10 cellular contexts compared by ENCODE assay signal in genomic region chr20:43409041-43409913, GRCh38. TPM values are rescaled to one million over a fixed set of nuclear protein-coding genes. Genes with fewer than 3 reads are reported as not detected.
A peak's percentile ranks its signal among the peaks of the same experiment; 100 is the strongest.
DNase-seq lines count a peak whose midpoint lies in the region; ATAC-seq and TF ChIP-seq lines count a peak whose summit lies in the region.
"Had no signal": no experiment of that assay in that cellular context is flagged by ENCODE, and none has a peak within 500 bp of the region (broad histone marks: within the 10 kb centered on the region; RNA-seq: fewer than 3 reads in every experiment).

No MANE protein-coding gene starts in this region.

- H3K23ac ChIP-seq in H9 (ENCODE audit: insufficient read length, low read depth, low read length), result no peak overlapping the region

- DNase-seq in Caco-2 (peak; percentile 56 to 64), H9 (peak; percentile 70), OCI-M1 (lab: John Stamatoyannopoulos, UW) (peak; percentile 45), fibroblast of pulmonary artery (ENCODE audit: low read depth) (peak; percentile 73), NK-92 (lab: John Stamatoyannopoulos, UW; ENCODE audit: unreplicated experiment) (no peak)

- H3K4me3 ChIP-seq in Caco-2 (ENCODE audit: low read depth, low read length) (no peak overlapping the region), fibroblast of pulmonary artery (replicated peaks; ENCODE audit: low read depth, low read length) (no peak overlapping the region)
- H3K4me3 ChIP-seq: SJSA1 had no signal

- CTCF ChIA-PET in Caco-2 (lab: Charles Lee), result interaction anchor here (0.6 to 1.4 kb wide), 16 partner anchors 11 to 1675 kb away, joined by 3 to 8 read pairs (median 3); no protein-coding TSS in a partner anchor

- ATAC-seq in GM21723 (IDR thresholded peaks at IDR 0.05; ENCODE audit: unreplicated experiment), result no peak
- ATAC-seq in GM21390 (IDR thresholded peaks at IDR 0.05; ENCODE audit: unreplicated experiment), result no peak
- ATAC-seq in HG02938 (IDR thresholded peaks at IDR 0.05; ENCODE audit: unreplicated experiment), result no peak

- intact Hi-C loops in Caco-2 (cut with micrococcal nuclease; ENCODE audit: unreplicated experiment), result loop anchor here (1.0 to 10.0 kb wide), 3 partner anchors 222 to 1671 kb away; no protein-coding TSS in a partner anchor

- no peak overlapping the region for H3K4me2 ChIP-seq in H9 (ENCODE audit: insufficient read depth, insufficient read length, low read length)

- TF ChIP-seq CTCF in Caco-2 (IDR thresholded peaks at IDR 0.05; ENCODE audit: insufficient read depth in 1 of 2, low read depth in 1 of 2, low read length in 1 of 2, severe bottlenecking in 1 of 2, unreplicated experiment in 1 of 2), result peak; percentile 87 to 91
- TF ChIP-seq CTCF in H9 (conservative IDR thresholded peaks at IDR 0.05), result peak; percentile 92
- peak; percentile 80 for TF ChIP-seq CTCF in fibroblast of pulmonary artery (IDR thresholded peaks at IDR 0.05; ENCODE audit: low read length, missing control alignments)

- no peak overlapping the region for H2AK5ac ChIP-seq in H9 (ENCODE audit: insufficient read length, low read length)

- H3K4ac ChIP-seq in H9 (ENCODE audit: low read depth, low read length), result no peak overlapping the region

- H3K79me1 ChIP-seq in H9 (ENCODE audit: insufficient read depth, low read depth, low read length, poor library complexity, severe bottlenecking), result no peaks in the 10 kb centered on the region

- H3K36me3 Mint-ChIP-seq in Caco-2 (ENCODE audit: insufficient read depth, unreplicated experiment) (no peaks in the 10 kb centered on the region), H9 (ENCODE audit: insufficient read depth in 1 of 3, low read depth in 3 of 3) (peaks cover 2 to 20% (median 6%) of the 10 kb centered on the region in 3 experiments; a peak in 6 of 7 replicates)

- no peaks in the 10 kb centered on the region for H4K20me1 ChIP-seq in H9 (ENCODE audit: control insufficient read depth, insufficient read depth, insufficient read length)

- H2BK20ac ChIP-seq in H9 (ENCODE audit: low read depth, low read length, poor library complexity, severe bottlenecking), result no peak overlapping the region

- no peak overlapping the region for H4K8ac ChIP-seq in H9 (replicated peaks; ENCODE audit: insufficient read length, low read depth, low read length)

- POLR2A ChIA-PET in Caco-2 (lab: Charles Lee), result interaction anchor here (0.7 kb wide), 1 partner anchor 21 kb away, joined by 3 read pairs; no protein-coding TSS in a partner anchor

- no peak overlapping the region for H3K27ac ChIP-seq in H9 (ENCODE audit: insufficient read length, low read depth, low read length)
- H3K27ac ChIP-seq: neutrophil, SJSA1 had no signal

- no peak overlapping the region for H3K56ac ChIP-seq in H9 (ENCODE audit: insufficient read length, low read depth, low read length)

- no peak overlapping the region for H4K91ac ChIP-seq in H9 (ENCODE audit: insufficient read length, low read depth, low read length)

- H3K27me3 Mint-ChIP-seq in Caco-2 (ENCODE audit: insufficient read depth, unreplicated experiment) (peaks cover 15% of the 10 kb centered on the region), H9 (ENCODE audit: low read depth) (peaks cover 28% of the 10 kb centered on the region)

- no peaks in the 10 kb centered on the region for H3K23me2 ChIP-seq in H9 (ENCODE audit: insufficient read length, low read depth, low read length, poor library complexity, severe bottlenecking)

- no peak overlapping the region for H2BK120ac ChIP-seq in H9 (ENCODE audit: low read depth, low read length, poor library complexity, severe bottlenecking)

- no peak overlapping the region for H2BK12ac ChIP-seq in H9 (ENCODE audit: insufficient read length, low read depth, low read length)

- WGBS in H9 (ENCODE audit: extremely low coverage, insufficient read length, low lambda C conversion rate), result no CpG with 5 or more reads among the region's 12 CpGs

- no peaks in the 10 kb centered on the region for H3K36me3 ChIP-seq in Caco-2 (ENCODE audit: control insufficient read depth, insufficient read depth, low read length)
- H3K36me3 ChIP-seq: neutrophil, SJSA1 had no signal

- H3K79me2 ChIP-seq in H9 (ENCODE audit: insufficient read depth, low read length), result no peaks in the 10 kb centered on the region

- no peak overlapping the region for H3K9ac ChIP-seq in H9 (ENCODE audit: extremely low read depth, insufficient read length, low read length)

- H3K14ac ChIP-seq in H9 (ENCODE audit: insufficient read depth, low read length), result no peak overlapping the region

- no peaks in the 10 kb centered on the region for H3K4me1 Mint-ChIP-seq in Caco-2 (ENCODE audit: low read depth, unreplicated experiment)
- H3K4me1 Mint-ChIP-seq in H9, result peaks cover 3 to 4% of the 10 kb centered on the region in 2 experiments; a peak in 2 of 4 replicates

- H4K5ac ChIP-seq in H9 (ENCODE audit: insufficient read length, low read depth, low read length), result no peak overlapping the region

- no peak overlapping the region for H3T11ph ChIP-seq in H9 (ENCODE audit: low read length)

- H3K9me3 ChIP-seq in Caco-2, result peaks cover 8% of the 10 kb centered on the region; the same call in 1 of the 2 replicates
- H3K9me3 ChIP-seq in H9 (ENCODE audit: control insufficient read depth, low read depth, low read length), result no peaks in the 10 kb centered on the region
- H3K9me3 ChIP-seq: neutrophil, SJSA1 had no signal

- H2BK15ac ChIP-seq in H9 (ENCODE audit: low read depth, low read length), result no peak overlapping the region

- H3K9me3 Mint-ChIP-seq in Caco-2 (ENCODE audit: unreplicated experiment) (peaks cover 23% of the 10 kb centered on the region), H9 (peaks cover 19 to 23% of the 10 kb centered on the region in 2 experiments)

- H3K4me3 Mint-ChIP-seq in Caco-2 (ENCODE audit: unreplicated experiment), result no peak overlapping the region
- no peak overlapping the region for H3K4me3 Mint-ChIP-seq in H9

- H3K27ac Mint-ChIP-seq in Caco-2 (ENCODE audit: unreplicated experiment) (no peak overlapping the region), H9 (no peak overlapping the region)

- no peak overlapping the region for H2BK5ac ChIP-seq in H9 (ENCODE audit: insufficient read length, low read length)

- no peak overlapping the region for H3K18ac ChIP-seq in H9 (ENCODE audit: insufficient read length, low read depth, low read length)

- no peak overlapping the region for H2AFZ ChIP-seq in H9 (ENCODE audit: low read length)

- no peaks in the 10 kb centered on the region for H3K4me1 ChIP-seq in Caco-2
- no peaks in the 10 kb centered on the region for H3K4me1 ChIP-seq in H9 (ENCODE audit: insufficient read depth, low read length)
- H3K4me1 ChIP-seq: SJSA1 had no signal

- no TSS peak for BruUV-seq in Caco-2 (replicated peaks; lab: Mats Ljungman, UMichigan)

- H3K27me3 ChIP-seq in Caco-2 (replicated peaks; ENCODE audit: control insufficient read depth, insufficient read depth, low read length) (no peaks in the 10 kb centered on the region), H9 (ENCODE audit: insufficient read depth, low read length) (no peaks in the 10 kb centered on the region)

RNA-seq across cellular contexts. Expression of gene SRSF6, which starts 48.4 kb away (rescaled TPM):
- 312 and 335 TPM in 2 replicates for total RNA-seq in Caco-2 (2022)
- 336 and 340 TPM in 2 replicates for total RNA-seq in H9 (2021)
